ENCODE assay signal across 27 cellular contexts in the genomic region with DNA sequence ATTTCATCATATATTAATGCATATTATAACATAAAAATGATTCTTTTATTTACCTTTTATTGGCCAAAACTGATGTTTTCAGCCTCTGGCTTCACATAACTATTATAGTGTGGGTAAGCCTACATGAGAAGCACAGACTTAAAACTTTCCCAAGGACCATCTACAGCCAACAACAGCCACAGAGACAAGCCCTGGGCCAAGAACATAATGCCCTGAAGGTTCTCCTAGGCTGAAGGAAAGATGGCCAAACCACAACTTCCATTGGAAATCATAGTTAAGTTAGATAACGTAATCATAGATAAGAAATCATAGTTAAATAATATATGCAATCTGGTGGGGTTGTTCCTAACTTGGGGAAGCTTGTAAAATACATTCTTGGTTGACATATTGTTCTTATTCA.
A peak's percentile ranks its signal among the peaks of the same experiment; 100 is the strongest.
DNase-seq lines count a peak whose midpoint lies in the region; ATAC-seq, FAIRE-seq and TF ChIP-seq lines count a peak whose summit lies in the region.
"Had no signal": no experiment of that assay in that cellular context is flagged by ENCODE, and none has a peak within 500 bp of the region (broad histone marks: within the 10 kb centered on the region; RNA-seq: fewer than 3 reads in every experiment).

No MANE protein-coding gene starts in this region.

- no peaks in the 10 kb centered on the region for H4K20me1 ChIP-seq in astrocyte (ENCODE audit: insufficient read depth, low read length)
- H4K20me1 ChIP-seq: BLaER1 had no signal

- H3K27ac Mint-ChIP-seq in astrocyte (ENCODE audit: unreplicated experiment): no peak overlapping the region
- H3K27ac Mint-ChIP-seq: CD14-positive monocyte; CD4-positive, alpha-beta memory T cell; HFFc6 had no signal

- H3K9me3 Mint-ChIP-seq in astrocyte (ENCODE audit: unreplicated experiment): no peaks in the 10 kb centered on the region
- H3K9me3 Mint-ChIP-seq: HFFc6 had no signal

- no peaks in the 10 kb centered on the region for H3K27me3 ChIP-seq in astrocyte (ENCODE audit: insufficient read depth, low read length)
- H3K27me3 ChIP-seq: BLaER1 had no signal

- H2AFZ ChIP-seq in astrocyte (ENCODE audit: low read depth, low read length): no peak overlapping the region

- ATAC-seq in GM21390 (IDR thresholded peaks at IDR 0.05; ENCODE audit: unreplicated experiment): no peak
- ATAC-seq: HCT116, K562 had no signal

- no peaks in the 10 kb centered on the region for H3K36me3 ChIP-seq in astrocyte (ENCODE audit: insufficient read depth, low read length)
- H3K36me3 ChIP-seq: BLaER1 had no signal

- no peak overlapping the region for H3K4me3 Mint-ChIP-seq in astrocyte (ENCODE audit: unreplicated experiment)
- H3K4me3 Mint-ChIP-seq: CD14-positive monocyte; CD4-positive, alpha-beta memory T cell; HFFc6 had no signal

- no peaks in the 10 kb centered on the region for H3K79me2 ChIP-seq in astrocyte (ENCODE audit: insufficient read depth, low read length)

- no peak for TF ChIP-seq CTCF in astrocyte (IDR thresholded peaks at IDR 0.05; ENCODE audit: insufficient read depth, low read depth, low read length)
- no peak for TF ChIP-seq CTCF in fibroblast of pulmonary artery (IDR thresholded peaks at IDR 0.05; ENCODE audit: low read length, missing control alignments)

- peaks cover 5% of the 10 kb centered on the region for H3K4me1 Mint-ChIP-seq in astrocyte (ENCODE audit: low read depth, unreplicated experiment)
- H3K4me1 Mint-ChIP-seq: CD14-positive monocyte; CD4-positive, alpha-beta memory T cell had no signal

- H3K4me3 ChIP-seq in astrocyte (ENCODE audit: insufficient read depth, low read depth, low read length): no peak overlapping the region
- H3K4me3 ChIP-seq in fibroblast of pulmonary artery (replicated peaks; ENCODE audit: low read depth, low read length): no peak overlapping the region
- H3K4me3 ChIP-seq: BLaER1, K562 had no signal

- no peak overlapping the region for H3K27ac ChIP-seq in astrocyte (ENCODE audit: low read depth, low read length)
- H3K27ac ChIP-seq: BLaER1 had no signal

- no peaks in the 10 kb centered on the region for H3K9me3 ChIP-seq in astrocyte (ENCODE audit: insufficient read depth, low read depth, low read length)
- H3K9me3 ChIP-seq: BLaER1 had no signal

- DNase-seq in M059J (ENCODE audit: low read depth) (peak; percentile 18), astrocyte (ENCODE audit: low read depth) (peak; percentile 29), fibroblast of pulmonary artery (ENCODE audit: low read depth) (peak; percentile 27), kidney tubule cell (ENCODE audit: low spot score) (no peak), D341Med (ENCODE audit: low spot score) (no peak), RPMI8226 (no peak)
- DNase-seq: ACHN; AML-193; Calu3; CD4-positive, alpha-beta memory T cell; DMS 273 treated with DMSO at 0.1 percent for 48 hours; DMS53; DND-41; GOT3; H7; HFFc6; IMR-90 had no signal

- FAIRE-seq in astrocyte (lab: Jason Lieb, UNC): no peak
- FAIRE-seq: A204.1, G401.6, GM12891, GM18507, HTR-8/SVneo, K562 had no signal

- no peaks in the 10 kb centered on the region for H3K27me3 Mint-ChIP-seq in astrocyte (ENCODE audit: low read depth, unreplicated experiment)
- H3K27me3 Mint-ChIP-seq: CD4-positive, alpha-beta memory T cell had no signal

- H3K4me1 ChIP-seq in astrocyte (ENCODE audit: insufficient read depth, low read length): no peaks in the 10 kb centered on the region
- H3K4me1 ChIP-seq: BLaER1 had no signal

- no peak overlapping the region for H3K9ac ChIP-seq in astrocyte (ENCODE audit: low read length)
- H3K9ac ChIP-seq: BLaER1 had no signal

- peaks cover 2% of the 10 kb centered on the region for H3K36me3 Mint-ChIP-seq in astrocyte (ENCODE audit: low read depth, unreplicated experiment)
- H3K36me3 Mint-ChIP-seq: CD14-positive monocyte; CD4-positive, alpha-beta memory T cell had no signal

- no peak overlapping the region for H3K4me2 ChIP-seq in astrocyte (ENCODE audit: low read length)
- H3K4me2 ChIP-seq: BLaER1 had no signal

Comparison
In these comparisons a context has a peak if more than half of its experiments do, and no peak if none do; other contexts are left out.
1. DNase-seq: peak in M059J (single experiment), astrocyte (single experiment) and fibroblast of pulmonary artery (single experiment); none in kidney tubule cell (single experiment), D341Med (single experiment) and RPMI8226 (single experiment).